In genomic region chr13:32309812-32310706, GRCh38 we compare ENCODE assay signal across 8 cellular contexts. TPM values are rescaled to one million over a fixed set of nuclear protein-coding genes. Genes with fewer than 3 reads are reported as not detected.
DNase-seq lines count a peak whose midpoint lies in the region; ATAC-seq and TF ChIP-seq lines count a peak whose summit lies in the region.

No MANE protein-coding gene starts in this region.

- peaks cover 17 to 18% (median 18%) of the 10 kb centered on the region in 3 donors for H3K4me1 Mint-ChIP-seq in T-cell
- peaks cover 18 to 25% of the 10 kb centered on the region in 2 donors for H3K4me1 Mint-ChIP-seq in natural killer cell

- DNase-seq in DMS 273 (lab: John Stamatoyannopoulos, UW; ENCODE audit: unreplicated experiment) (peak; percentile 51), DMS 273 treated with DMSO at 0.1 percent for 48 hours (lab: John Stamatoyannopoulos, UW) (no peak), T-cell (peak in 8 of 34 experiments; percentile 3 to 35 (median 10)), esophagus squamous epithelium (lab: John Stamatoyannopoulos, UW) (no peak), natural killer cell (no peak), MG63 (no peak)

- H3K27ac Mint-ChIP-seq in T-cell (no peak overlapping the region), natural killer cell (no peak overlapping the region)

- POLR2A ChIA-PET in T-cell (lab: Charles Lee) = interaction anchor here in 1 of 2 donors (0.6 kb wide), 1 partner anchor 71 kb away, joined by 4 read pairs; no protein-coding TSS in a partner anchor

- H2AFZ ChIP-seq in KMS-11 (ENCODE audit: low read depth) = peak overlapping the region; percentile 38; the same call in 1 of the 2 replicates

- H3K27me3 Mint-ChIP-seq in T-cell (peaks cover 0 to 2% of the 10 kb centered on the region in 2 donors), natural killer cell (ENCODE audit: low read depth in 2 of 2) (peaks cover 0 to 8% of the 10 kb centered on the region in 2 donors)

- H3K36me3 Mint-ChIP-seq in T-cell (no peaks in the 10 kb centered on the region), natural killer cell (no peaks in the 10 kb centered on the region)

- H3K9me3 ChIP-seq in esophagus squamous epithelium (no peaks in the 10 kb centered on the region), MG63 (no peaks in the 10 kb centered on the region)

- H3K4me3 ChIP-seq in KMS-11 (IDR thresholded peaks at IDR 0.05; ENCODE audit: insufficient read depth, low read depth, low read length) (no peak overlapping the region), esophagus squamous epithelium (peak overlapping the region in 3 of 4 donors; percentile 13 to 52 (median 28)), MG63 (no peak overlapping the region)

- no peak for TF ChIP-seq POLR2A in esophagus squamous epithelium (IDR thresholded peaks at IDR 0.05)

- TF ChIP-seq CTCF in KMS-11 (conservative IDR thresholded peaks at IDR 0.05; ENCODE audit: low read depth, low read length) = peak; percentile 69
- peak; percentile 74 to 81 (median 78) for TF ChIP-seq CTCF in esophagus squamous epithelium (IDR thresholded peaks at IDR 0.05)
- peak; percentile 72 for TF ChIP-seq CTCF in natural killer cell (IDR thresholded peaks at IDR 0.05)

- H3K36me3 ChIP-seq in KMS-11 (ENCODE audit: insufficient read depth) (no peaks in the 10 kb centered on the region), esophagus squamous epithelium (no peaks in the 10 kb centered on the region), MG63 (no peaks in the 10 kb centered on the region)

- 35% methylated on average over 18 to 19 of the region's 19 CpGs for WGBS in esophagus squamous epithelium, 2 donors

- H3K9me3 Mint-ChIP-seq in T-cell (no peaks in the 10 kb centered on the region), natural killer cell (no peaks in the 10 kb centered on the region)

- no peaks in the 10 kb centered on the region for H3K79me2 ChIP-seq in KMS-11 (ENCODE audit: insufficient read depth, low read depth)

- intact Hi-C loops in esophagus squamous epithelium (cut with DNase I) (loop anchor here (10.0 kb wide), 1 partner anchor 395 kb away; no protein-coding TSS in a partner anchor), natural killer cell (cut with micrococcal nuclease) (loop anchor here (1.0 to 10.0 kb wide), 2 partner anchors 275 to 400 kb away; partner anchors contain the start of gene FRY)

- no peaks in the 10 kb centered on the region for H3K27me3 ChIP-seq in KMS-11 (ENCODE audit: insufficient read depth, low read depth)
- H3K27me3 ChIP-seq in esophagus squamous epithelium = no peaks in the 10 kb centered on the region
- H3K27me3 ChIP-seq in MG63 = no peaks in the 10 kb centered on the region; the same call in 1 of the 2 replicates

- H4K20me1 ChIP-seq in KMS-11 (ENCODE audit: insufficient read depth) = no peaks in the 10 kb centered on the region

- no peak overlapping the region for H3K9ac ChIP-seq in KMS-11

- H3K4me3 Mint-ChIP-seq in T-cell (peak overlapping the region in 1 of 3 donors; percentile 25), natural killer cell (peak overlapping the region; percentile 74)

- H3K4me1 ChIP-seq in KMS-11 (ENCODE audit: low read depth, poor library complexity, severe bottlenecking) (peaks cover 7% of the 10 kb centered on the region), esophagus squamous epithelium (peaks cover 0 to 16% (median 0%) of the 10 kb centered on the region in 3 donors)

- no peak overlapping the region for H3K4me2 ChIP-seq in KMS-11

- ATAC-seq in GM21360 (IDR thresholded peaks at IDR 0.05; ENCODE audit: unreplicated experiment) (peak; percentile 53), T-cell (replicated peaks in 1 of 4) (peak; percentile 57 to 66 (median 62)), natural killer cell (peak; percentile 24 to 46 (median 26))

- CTCF ChIA-PET in T-cell (lab: Charles Lee) = interaction anchor here (1.4 to 1.5 kb wide), 2 partner anchors 400 kb away, joined by 4 to 6 read pairs; no protein-coding TSS in a partner anchor

- no peak overlapping the region for H3K27ac ChIP-seq in KMS-11
- H3K27ac ChIP-seq in esophagus squamous epithelium = peak overlapping the region in 1 of 4 donors; percentile 30

RNA-seq across cellular contexts. Expression of gene ZAR1L, which starts 5.1 kb away (rescaled TPM):
- total RNA-seq in T-cell = not detected
- total RNA-seq in esophagus squamous epithelium = not detected
- under 1 TPM in 1 of 3 donors, not detected in 2; 0.23 TPM for total RNA-seq in natural killer cell
- not detected in 2 replicates for total RNA-seq in MG63 (2014; rRNA removed; shearing (Covaris generic); ENCODE audit: low replicate concordance)

RNA-seq across cellular contexts. Expression of gene BRCA2, which starts 5.2 kb away (rescaled TPM):
- total RNA-seq in T-cell (1 to 10 TPM; 2.2 to 4.7 (median 3.1) TPM), esophagus squamous epithelium (1 to 10 TPM; 2.1 to 6.1 (median 4.1) TPM), natural killer cell (1 to 10 TPM; 3.6 to 4.3 (median 3.6) TPM)
- 6.1 and 11.2 TPM in 2 replicates for total RNA-seq in MG63 (2014; rRNA removed; shearing (Covaris generic); ENCODE audit: low replicate concordance)

Comparison
In these comparisons a context has a peak if more than half of its experiments do, and no peak if none do; other contexts are left out.
1. H3K4me3 ChIP-seq: peak in esophagus squamous epithelium (3 of 4); none in KMS-11 (single experiment) and MG63 (single experiment).
2. Peak in every context shown above with its lines, with median percentiles within 50 percentile points of each other: ATAC-seq and CTCF ChIP-seq.